In the genomic region with DNA sequence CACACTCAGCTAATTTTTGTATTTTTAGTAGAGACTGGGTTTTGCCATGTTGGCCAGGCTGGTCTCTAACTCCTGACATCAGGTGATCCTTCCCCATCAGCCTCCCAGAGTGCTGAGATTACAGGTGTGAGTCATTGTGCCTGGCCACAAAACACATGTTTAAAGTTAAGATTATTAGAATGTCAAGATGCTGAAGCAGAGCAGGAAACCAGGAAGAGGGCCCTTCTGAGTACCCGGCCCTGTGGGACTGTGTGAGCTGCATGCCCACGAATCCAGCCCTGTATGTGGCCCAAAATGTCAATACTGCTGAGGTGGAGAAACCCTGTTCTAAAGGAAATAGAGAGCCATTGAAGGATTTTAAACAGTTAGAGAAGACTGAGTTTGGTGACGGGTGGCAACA, we compare ENCODE assay signal across 22 cellular contexts.
"Had no signal": no experiment of that assay in that cellular context is flagged by ENCODE, and none has a peak within 500 bp of the region (broad histone marks: within the 10 kb centered on the region; RNA-seq: fewer than 3 reads in every experiment).

No MANE protein-coding gene starts in this region.

- DNase-seq: cortex of kidney; dorsolateral prefrontal cortex; effector CD8-positive, alpha-beta T cell; glutamatergic neuron; immature natural killer cell; left ventricle myocardium inferior; naive thymus-derived CD4-positive, alpha-beta T cell; nephron progenitor cell; psoas muscle; retina; right lobe of liver; stimulated activated CD4-positive, alpha-beta T cell treated with anti-CD3 and anti-CD28 coated beads, Interleukin-4, amount 100 ng/mL, for 24 hours; stomach; substantia nigra; transverse colon had no signal

- H3K27ac ChIP-seq: dorsolateral prefrontal cortex, gastroesophageal sphincter, left ventricle myocardium inferior, neutrophil, psoas muscle, right lobe of liver, stomach, thoracic aorta, transverse colon had no signal

- H3K4me3 ChIP-seq: dorsolateral prefrontal cortex, gastroesophageal sphincter, left ventricle myocardium inferior, psoas muscle, right lobe of liver, stomach, thoracic aorta, transverse colon had no signal

- FAIRE-seq: endometrium, keratinocyte had no signal

- H3K36me3 ChIP-seq: gastroesophageal sphincter, left ventricle myocardium inferior, neutrophil, right lobe of liver, stomach, thoracic aorta, transverse colon had no signal

- H3K4me1 ChIP-seq: gastroesophageal sphincter, left ventricle myocardium inferior, psoas muscle, right lobe of liver, stomach, transverse colon had no signal

- ATAC-seq: esophagus mucosa; gastroesophageal sphincter; naive thymus-derived CD4-positive, alpha-beta T cell; psoas muscle; right lobe of liver; stimulated activated memory B cell treated with anti-CD40 and anti-IgM and Interleukin-4, amounts not matched to agents 10 μg/mL and 1 μg/mL and 100 μg/mL, for 72 hours had no signal

- H3K9me3 ChIP-seq: gastroesophageal sphincter, left ventricle myocardium inferior, neutrophil, psoas muscle, right lobe of liver, stomach, thoracic aorta, transverse colon had no signal

- H3K27me3 ChIP-seq: gastroesophageal sphincter, neutrophil, right lobe of liver, transverse colon had no signal
